In genomic region chrX:96729053-96729452, GRCh38 we compare ENCODE assay signal across 29 cellular contexts.
"Had no signal": no experiment of that assay in that cellular context is flagged by ENCODE, and none has a peak within 500 bp of the region (broad histone marks: within the 10 kb centered on the region; RNA-seq: fewer than 3 reads in every experiment).

No MANE protein-coding gene starts in this region.

- H3K27me3 ChIP-seq: SJCRH30 had no signal

- H3K4me1 ChIP-seq: SJCRH30 had no signal

- H3K27me3 Mint-ChIP-seq: activated CD4-positive, alpha-beta memory T cell treated with anti-CD3 and anti-CD28 coated beads for 36 hours; activated CD4-positive, alpha-beta T cell treated with anti-CD3 and anti-CD28 coated beads, Interleukin-2, amount 10 ng/mL, durations not matched to agents 7 days and 5 days; activated naive CD4-positive, alpha-beta T cell treated with anti-CD3 and anti-CD28 coated beads, Interleukin-2, amount 10 ng/mL, durations not matched to agents 7 days and 5 days; activated naive CD8-positive, alpha-beta T cell; activated naive CD8-positive, alpha-beta T cell treated with anti-CD3 and anti-CD28 coated beads, Interleukin-2, amount 50 U/mL, for 24 hours; brain had no signal

- H3K27ac ChIP-seq: SJCRH30, SK-N-MC, WERI-Rb-1 had no signal

- H3K4me3 ChIP-seq: SJCRH30, SK-N-MC had no signal

- H3K4me1 Mint-ChIP-seq: activated naive CD4-positive, alpha-beta T cell treated with anti-CD3 and anti-CD28 coated beads, Interleukin-2, amount 10 ng/mL, durations not matched to agents 7 days and 5 days; brain had no signal

- ATAC-seq: activated naive CD8-positive, alpha-beta T cell treated with anti-CD3 and anti-CD28 coated beads, Interleukin-2, amount 50 U/mL, for 24 hours; Panc1 had no signal

- H3K36me3 ChIP-seq: SJCRH30, WERI-Rb-1 had no signal

- H3K27ac Mint-ChIP-seq: activated CD4-positive, alpha-beta memory T cell treated with anti-CD3 and anti-CD28 coated beads for 36 hours; activated CD4-positive, alpha-beta T cell treated with anti-CD3 and anti-CD28 coated beads, Interleukin-2, amount 10 ng/mL, durations not matched to agents 7 days and 5 days; activated naive CD4-positive, alpha-beta T cell treated with anti-CD3 and anti-CD28 coated beads, Interleukin-2, amount 10 ng/mL, durations not matched to agents 7 days and 5 days; activated naive CD8-positive, alpha-beta T cell; activated naive CD8-positive, alpha-beta T cell treated with anti-CD3 and anti-CD28 coated beads, Interleukin-2, amount 50 U/mL, for 24 hours; brain had no signal

- H3K9me3 Mint-ChIP-seq: activated CD4-positive, alpha-beta memory T cell treated with anti-CD3 and anti-CD28 coated beads for 36 hours; activated CD4-positive, alpha-beta T cell treated with anti-CD3 and anti-CD28 coated beads, Interleukin-2, amount 10 ng/mL, durations not matched to agents 7 days and 5 days; activated naive CD4-positive, alpha-beta T cell treated with anti-CD3 and anti-CD28 coated beads, Interleukin-2, amount 10 ng/mL, durations not matched to agents 7 days and 5 days; activated naive CD8-positive, alpha-beta T cell treated with anti-CD3 and anti-CD28 coated beads, Interleukin-2, amount 50 U/mL, for 24 hours; brain had no signal

- H3K9me3 ChIP-seq: SJCRH30 had no signal

- DNase-seq: activated CD4-positive, alpha-beta memory T cell treated with anti-CD3 and anti-CD28 coated beads for 36 hours; activated CD4-positive, alpha-beta T cell treated with anti-CD3 and anti-CD28 coated beads, Interleukin-2, amount 10 ng/mL, durations not matched to agents 7 days and 5 days; activated CD8-positive, alpha-beta memory T cell treated with anti-CD3 and anti-CD28 coated beads, Interleukin-2, amount 50 U/mL, for 4 hours; activated effector memory CD4-positive, alpha-beta T cell treated with Interleukin-2 at 50 U/mL for 16 hours; activated naive CD4-positive, alpha-beta T cell treated with anti-CD3 and anti-CD28 coated beads, Interleukin-2, amount 10 ng/mL, durations not matched to agents 7 days and 5 days; activated naive CD8-positive, alpha-beta T cell treated with anti-CD3 and anti-CD28 coated beads, Interleukin-2, amount 50 U/mL, for 24 hours; activated T-cell treated with anti-CD3 and anti-CD28 coated beads for 4 hours; activated T-cell treated with anti-CD3 and anti-CD28 coated beads, Interleukin-2, amount 50 U/mL, for 48 hours; anterior cingulate cortex; central memory CD4-positive, alpha-beta T cell; NCI-H1092 treated with DMSO at 0.1 percent for 48 hours; NCI-H1417; NCI-H146; NCI-H187; NCI-H2029 treated with DMSO at 0.1 percent for 48 hours; NCI-H2107; NCI-H2171 treated with DMSO at 0.1 percent for 48 hours; NCI-H226; NCI-H446 treated with DMSO at 0.1 percent for 48 hours; NCI-H524; NCI-H69; SHP77; SJCRH30; T1000; WERI-Rb-1 had no signal

- H3K4me3 Mint-ChIP-seq: activated CD4-positive, alpha-beta memory T cell treated with anti-CD3 and anti-CD28 coated beads for 36 hours; activated CD4-positive, alpha-beta T cell treated with anti-CD3 and anti-CD28 coated beads, Interleukin-2, amount 10 ng/mL, durations not matched to agents 7 days and 5 days; activated naive CD4-positive, alpha-beta T cell treated with anti-CD3 and anti-CD28 coated beads, Interleukin-2, amount 10 ng/mL, durations not matched to agents 7 days and 5 days; activated naive CD8-positive, alpha-beta T cell; activated naive CD8-positive, alpha-beta T cell treated with anti-CD3 and anti-CD28 coated beads, Interleukin-2, amount 50 U/mL, for 24 hours; brain had no signal

- H3K36me3 Mint-ChIP-seq: activated CD4-positive, alpha-beta memory T cell treated with anti-CD3 and anti-CD28 coated beads for 36 hours; activated naive CD8-positive, alpha-beta T cell; brain had no signal
